In the genomic region with DNA sequence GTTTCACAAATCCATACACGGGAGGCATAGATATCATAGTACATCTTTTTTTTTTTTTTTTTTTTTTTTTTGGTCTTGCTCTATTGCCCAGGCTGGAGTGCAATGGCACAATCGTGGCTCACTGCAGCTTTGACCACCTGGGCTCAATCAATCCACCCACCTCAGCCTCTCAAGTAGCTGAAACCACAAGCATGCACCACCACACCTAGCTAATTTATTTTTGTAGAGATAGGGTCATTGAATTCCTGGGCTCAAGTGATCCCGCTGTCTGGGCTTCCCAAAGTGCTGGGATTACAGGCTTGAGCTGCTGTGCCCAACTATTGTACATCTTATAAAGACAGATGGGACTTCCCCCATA, we compare ENCODE assay signal across 1 cellular context.
A peak's percentile ranks its signal among the peaks of the same experiment; 100 is the strongest.
TF ChIP-seq lines count a peak whose summit lies in the region.

No MANE protein-coding gene starts in this region.

TF ChIP-seq in HEK293, 187 proteins besides CTCF, POLR2A, EP300 and RAD21 (continued from another document):
- TF ChIP-seq, protein P1, sequence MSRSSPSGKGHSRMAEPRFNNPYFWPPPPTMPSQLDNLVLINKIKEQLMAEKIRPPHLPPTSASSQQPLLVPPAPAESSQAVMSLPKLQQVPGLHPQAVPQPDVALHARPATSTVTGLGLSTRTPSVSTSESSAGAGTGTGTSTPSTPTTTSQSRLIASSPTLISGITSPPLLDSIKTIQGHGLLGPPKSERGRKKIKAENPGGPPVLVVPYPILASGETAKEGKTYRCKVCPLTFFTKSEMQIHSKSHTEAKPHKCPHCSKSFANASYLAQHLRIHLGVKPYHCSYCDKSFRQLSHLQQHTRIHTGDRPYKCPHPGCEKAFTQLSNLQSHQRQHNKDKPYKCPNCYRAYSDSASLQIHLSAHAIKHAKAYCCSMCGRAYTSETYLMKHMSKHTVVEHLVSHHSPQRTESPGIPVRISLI (tag by site-specific recombination; IDR thresholded peaks at IDR 0.05), result peak; percentile 8; the same call in 1 of the 2 replicates
- TF ChIP-seq ZNF223 (tag by site-specific recombination; IDR thresholded peaks at IDR 0.05) (no peak), GLI4 (tag by site-specific recombination; IDR thresholded peaks at IDR 0.05) (no peak), ZNF146 (tag by site-specific recombination; IDR thresholded peaks at IDR 0.05) (no peak), TRIM28 (IDR thresholded peaks at IDR 0.05; ENCODE audit: borderline replicate concordance, low read length) (no peak), ZNF449 (tag by site-specific recombination; IDR thresholded peaks at IDR 0.05) (0 out of 2 replicates have a peak, but pooled peaks have one; percentile 39), ZNF548 (tag by site-specific recombination; IDR thresholded peaks at IDR 0.05) (no peak), SP7 (tag by site-specific recombination; IDR thresholded peaks at IDR 0.05) (no peak), ZNF394 (tag by site-specific recombination; IDR thresholded peaks at IDR 0.05; ENCODE audit: borderline replicate concordance) (no peak)
- TF ChIP-seq, protein P2, sequence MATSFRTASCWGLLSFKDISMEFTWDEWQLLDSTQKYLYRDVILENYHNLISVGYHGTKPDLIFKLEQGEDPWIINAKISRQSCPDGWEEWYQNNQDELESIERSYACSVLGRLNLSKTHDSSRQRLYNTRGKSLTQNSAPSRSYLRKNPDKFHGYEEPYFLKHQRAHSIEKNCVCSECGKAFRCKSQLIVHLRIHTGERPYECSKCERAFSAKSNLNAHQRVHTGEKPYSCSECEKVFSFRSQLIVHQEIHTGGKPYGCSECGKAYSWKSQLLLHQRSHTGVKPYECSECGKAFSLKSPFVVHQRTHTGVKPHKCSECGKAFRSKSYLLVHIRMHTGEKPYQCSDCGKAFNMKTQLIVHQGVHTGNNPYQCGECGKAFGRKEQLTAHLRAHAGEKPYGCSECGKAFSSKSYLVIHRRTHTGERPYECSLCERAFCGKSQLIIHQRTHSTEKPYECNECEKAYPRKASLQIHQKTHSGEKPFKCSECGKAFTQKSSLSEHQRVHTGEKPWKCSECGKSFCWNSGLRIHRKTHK (tag by site-specific recombination; IDR thresholded peaks at IDR 0.05), result no peak
- TF ChIP-seq, protein P3, sequence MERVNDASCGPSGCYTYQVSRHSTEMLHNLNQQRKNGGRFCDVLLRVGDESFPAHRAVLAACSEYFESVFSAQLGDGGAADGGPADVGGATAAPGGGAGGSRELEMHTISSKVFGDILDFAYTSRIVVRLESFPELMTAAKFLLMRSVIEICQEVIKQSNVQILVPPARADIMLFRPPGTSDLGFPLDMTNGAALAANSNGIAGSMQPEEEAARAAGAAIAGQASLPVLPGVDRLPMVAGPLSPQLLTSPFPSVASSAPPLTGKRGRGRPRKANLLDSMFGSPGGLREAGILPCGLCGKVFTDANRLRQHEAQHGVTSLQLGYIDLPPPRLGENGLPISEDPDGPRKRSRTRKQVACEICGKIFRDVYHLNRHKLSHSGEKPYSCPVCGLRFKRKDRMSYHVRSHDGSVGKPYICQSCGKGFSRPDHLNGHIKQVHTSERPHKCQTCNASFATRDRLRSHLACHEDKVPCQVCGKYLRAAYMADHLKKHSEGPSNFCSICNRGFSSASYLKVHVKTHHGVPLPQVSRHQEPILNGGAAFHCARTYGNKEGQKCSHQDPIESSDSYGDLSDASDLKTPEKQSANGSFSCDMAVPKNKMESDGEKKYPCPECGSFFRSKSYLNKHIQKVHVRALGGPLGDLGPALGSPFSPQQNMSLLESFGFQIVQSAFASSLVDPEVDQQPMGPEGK (tag by site-specific recombination; IDR thresholded peaks at IDR 0.05), result no peak
